Comparison of ENCODE assay signal across 16 cellular contexts in genomic region chr2:60948926-60949579, GRCh38.
DNase-seq lines count a peak whose midpoint lies in the region; ATAC-seq, FAIRE-seq and TF ChIP-seq lines count a peak whose summit lies in the region.
"Had no signal": no experiment of that assay in that cellular context is flagged by ENCODE, and none has a peak within 500 bp of the region (broad histone marks: within the 10 kb centered on the region; RNA-seq: fewer than 3 reads in every experiment).

No MANE protein-coding gene starts in this region.

- H3K4me3 ChIP-seq in foreskin fibroblast (ENCODE audit: low read depth in 1 of 2, low read length in 2 of 2) = no peak overlapping the region
- H3K4me3 ChIP-seq: adrenal gland, transverse colon had no signal

- ATAC-seq in activated T-cell treated with anti-CD3 and anti-CD28 coated beads, Interleukin-2, amount 50 U/mL, for 72 hours (replicated peaks in 1 of 2) = peak; percentile 69 to 70
- ATAC-seq in activated CD8-positive, alpha-beta T cell treated with anti-CD3 and anti-CD28 coated beads, Interleukin-2, amount 10 ng/mL, durations not matched to agents 7 days and 5 days = peak; percentile 51
- ATAC-seq in HG03159 (IDR thresholded peaks at IDR 0.05; ENCODE audit: unreplicated experiment) = no peak
- no peak for ATAC-seq in HG02870 (IDR thresholded peaks at IDR 0.05; ENCODE audit: unreplicated experiment)

- no peak for FAIRE-seq in urothelium cell line (lab: Jason Lieb, UNC)

- peaks cover 29% of the 10 kb centered on the region for H3K4me1 Mint-ChIP-seq in activated T-cell treated with anti-CD3 and anti-CD28 coated beads, Interleukin-2, amount 50 U/mL, for 72 hours (ENCODE audit: low read depth)
- H3K4me1 Mint-ChIP-seq in activated CD8-positive, alpha-beta T cell treated with anti-CD3 and anti-CD28 coated beads, Interleukin-2, amount 10 ng/mL, durations not matched to agents 7 days and 5 days (ENCODE audit: low read depth) = peaks cover 21% of the 10 kb centered on the region

- DNase-seq in activated T-cell treated with anti-CD3 and anti-CD28 coated beads, Interleukin-2, amount 50 U/mL, for 72 hours = no peak
- no peak for DNase-seq in activated T-cell treated with anti-CD3 and anti-CD28 coated beads, Interleukin-2, amount 50 U/mL, for 1 hour
- no peak for DNase-seq in activated CD8-positive, alpha-beta T cell treated with anti-CD3 and anti-CD28 coated beads, Interleukin-2, amount 10 ng/mL, durations not matched to agents 7 days and 5 days
- DNase-seq in foreskin fibroblast (peak; percentile 25 to 65), urothelium cell line (ENCODE audit: low spot score) (peak; percentile 29), UCSD-AML1 (lab: John Stamatoyannopoulos, UW; ENCODE audit: unreplicated experiment) (no peak)
- DNase-seq: ACHN; activated CD8-positive, alpha-beta memory T cell treated with anti-CD3 and anti-CD28 coated beads, Interleukin-2, amount 50 U/mL, for 4 hours; adrenal gland; effector CD8-positive, alpha-beta T cell; NCI-H1048; NCI-H69; SHP77; transverse colon had no signal

- no peak for TF ChIP-seq CTCF in foreskin fibroblast (IDR thresholded peaks at IDR 0.05; ENCODE audit: low read depth, low read length)

- POLR2A ChIA-PET in activated CD8-positive, alpha-beta T cell treated with anti-CD3 and anti-CD28 coated beads, Interleukin-2, amount 10 ng/mL, durations not matched to agents 7 days and 5 days (lab: Charles Lee) = interaction anchor here (0.6 kb wide), 1 partner anchor 654 kb away, joined by 4 read pairs; no protein-coding TSS in a partner anchor

- peaks cover 13 to 23% of the 10 kb centered on the region in 2 donors for H3K36me3 Mint-ChIP-seq in activated T-cell treated with anti-CD3 and anti-CD28 coated beads, Interleukin-2, amount 50 U/mL, for 72 hours (ENCODE audit: insufficient read depth in 2 of 2)
- peaks cover 43% of the 10 kb centered on the region for H3K36me3 Mint-ChIP-seq in activated CD8-positive, alpha-beta T cell treated with anti-CD3 and anti-CD28 coated beads, Interleukin-2, amount 10 ng/mL, durations not matched to agents 7 days and 5 days (ENCODE audit: low read depth)

- H3K9me3 Mint-ChIP-seq in activated T-cell treated with anti-CD3 and anti-CD28 coated beads, Interleukin-2, amount 50 U/mL, for 72 hours = peaks cover 0 to 2% of the 10 kb centered on the region in 2 donors
- no peaks in the 10 kb centered on the region for H3K9me3 Mint-ChIP-seq in activated CD8-positive, alpha-beta T cell treated with anti-CD3 and anti-CD28 coated beads, Interleukin-2, amount 10 ng/mL, durations not matched to agents 7 days and 5 days (ENCODE audit: insufficient read depth)

- H3K27ac Mint-ChIP-seq in activated T-cell treated with anti-CD3 and anti-CD28 coated beads, Interleukin-2, amount 50 U/mL, for 72 hours = no peak overlapping the region
- H3K27ac Mint-ChIP-seq in activated CD8-positive, alpha-beta T cell treated with anti-CD3 and anti-CD28 coated beads, Interleukin-2, amount 10 ng/mL, durations not matched to agents 7 days and 5 days = peak overlapping the region; percentile 9

- no peaks in the 10 kb centered on the region for H3K27me3 Mint-ChIP-seq in activated T-cell treated with anti-CD3 and anti-CD28 coated beads, Interleukin-2, amount 50 U/mL, for 72 hours (ENCODE audit: low read depth)
- H3K27me3 Mint-ChIP-seq in activated CD8-positive, alpha-beta T cell treated with anti-CD3 and anti-CD28 coated beads, Interleukin-2, amount 10 ng/mL, durations not matched to agents 7 days and 5 days (ENCODE audit: low read depth) = no peaks in the 10 kb centered on the region

- CTCF ChIA-PET in activated CD8-positive, alpha-beta T cell treated with anti-CD3 and anti-CD28 coated beads, Interleukin-2, amount 10 ng/mL, durations not matched to agents 7 days and 5 days (lab: Charles Lee) = no interaction called here

- H3K4me3 Mint-ChIP-seq in activated T-cell treated with anti-CD3 and anti-CD28 coated beads, Interleukin-2, amount 50 U/mL, for 72 hours = no peak overlapping the region
- H3K4me3 Mint-ChIP-seq in activated CD8-positive, alpha-beta T cell treated with anti-CD3 and anti-CD28 coated beads, Interleukin-2, amount 10 ng/mL, durations not matched to agents 7 days and 5 days = no peak overlapping the region

Comparison
In these comparisons a context has a peak if more than half of its experiments do, and no peak if none do; other contexts are left out.
1. ATAC-seq: peak in activated T-cell treated with anti-CD3 and anti-CD28 coated beads, Interleukin-2, amount 50 U/mL, for 72 hours (2 of 2) and activated CD8-positive, alpha-beta T cell treated with anti-CD3 and anti-CD28 coated beads, Interleukin-2, amount 10 ng/mL, durations not matched to agents 7 days and 5 days (single experiment); none in HG03159 (single experiment) and HG02870 (single experiment).
2. DNase-seq: peak in foreskin fibroblast (2 of 2) and urothelium cell line (single experiment); none in activated T-cell treated with anti-CD3 and anti-CD28 coated beads, Interleukin-2, amount 50 U/mL, for 72 hours (0 of 2), activated T-cell treated with anti-CD3 and anti-CD28 coated beads, Interleukin-2, amount 50 U/mL, for 1 hour (single experiment), activated CD8-positive, alpha-beta T cell treated with anti-CD3 and anti-CD28 coated beads, Interleukin-2, amount 10 ng/mL, durations not matched to agents 7 days and 5 days (single experiment) and UCSD-AML1 (single experiment).